ENCODE assay signal across 27 cellular contexts in genomic region chr6:135090819-135091218, GRCh38. TPM values are rescaled to one million over a fixed set of nuclear protein-coding genes. Genes with fewer than 3 reads are reported as not detected.
DNase-seq lines count a peak whose midpoint lies in the region; ATAC-seq, FAIRE-seq and TF ChIP-seq lines count a peak whose summit lies in the region.
"Had no signal": no experiment of that assay in that cellular context is flagged by ENCODE, and none has a peak within 500 bp of the region (broad histone marks: within the 10 kb centered on the region; RNA-seq: fewer than 3 reads in every experiment).

No MANE protein-coding gene starts in this region.

- no peak for DNase-seq in activated T-cell treated with anti-CD3 and anti-CD28 coated beads, Interleukin-2, amount 50 U/mL, for 72 hours
- DNase-seq in activated T-cell treated with anti-CD3 and anti-CD28 coated beads, Interleukin-2, amount 50 U/mL, for 1 hour: no peak
- no peak for DNase-seq in GM12891 (ENCODE audit: insufficient read length, low spot score)
- no peak for DNase-seq in activated T-helper 1 cell treated with anti-CD3 and anti-CD28 coated beads, Interleukin-12 subunit alpha, Interleukin-12 subunit beta, Interleukin-2, Interleukin-4 antibody, amounts not matched to agents 30 ng/mL and 10 ng/mL and 1 ng/mL, durations not matched to agents 14 hours and 24 hours and 36 hours (ENCODE audit: low spot score)
- no peak for DNase-seq in stimulated activated naive B cell treated with anti-CD40 and anti-IgM and Interleukin-4, amounts not matched to agents 10 μg/mL and 1 μg/mL and 100 μg/mL, for 72 hours
- DNase-seq in ascending aorta (ENCODE audit: low spot score in 2 of 2): no peak
- DNase-seq: activated CD4-positive, CD25-positive, alpha-beta regulatory T cell; activated gamma-delta T cell; aorta; effector memory CD8-positive, alpha-beta T cell; erythroblast; GM23248; head of caudate nucleus; KBM-7; MG63; naive B cell; NCI-H1105 treated with DMSO at 0.1 percent for 48 hours; NCI-H1930; NCI-H526 treated with DMSO at 0.1 percent for 48 hours; SIG-M5; trophoblast cell had no signal

- H3K36me3 Mint-ChIP-seq in activated T-cell treated with anti-CD3 and anti-CD28 coated beads, Interleukin-2, amount 50 U/mL, for 72 hours (ENCODE audit: insufficient read depth in 2 of 2): peaks cover 3 to 8% of the 10 kb centered on the region in 2 donors
- peaks cover 7% of the 10 kb centered on the region for H3K36me3 Mint-ChIP-seq in activated T-helper 1 cell treated with anti-CD3 and anti-CD28 coated beads, Interleukin-12 subunit alpha, Interleukin-12 subunit beta, Interleukin-2, Interleukin-4 antibody, amounts not matched to agents 30 ng/mL and 10 ng/mL and 1 ng/mL, durations not matched to agents 14 hours and 24 hours and 36 hours (ENCODE audit: low read depth)
- H3K36me3 Mint-ChIP-seq in stimulated activated naive B cell treated with anti-CD40 and anti-IgM and Interleukin-4, amounts not matched to agents 10 μg/mL and 1 μg/mL and 100 μg/mL, for 72 hours: no peaks in the 10 kb centered on the region
- H3K36me3 Mint-ChIP-seq: CD14-positive monocyte, naive B cell had no signal

- no peak for ATAC-seq in activated T-cell treated with anti-CD3 and anti-CD28 coated beads, Interleukin-2, amount 50 U/mL, for 72 hours (replicated peaks in 1 of 2)
- no peak for ATAC-seq in stimulated activated naive B cell treated with anti-CD40 and anti-IgM and Interleukin-4, amounts not matched to agents 10 μg/mL and 1 μg/mL and 100 μg/mL, for 72 hours (replicated peaks)
- no peak for ATAC-seq in GM18517 (IDR thresholded peaks at IDR 0.05; ENCODE audit: unreplicated experiment)
- ATAC-seq: effector memory CD8-positive, alpha-beta T cell had no signal

- H3K4me3 Mint-ChIP-seq in activated T-cell treated with anti-CD3 and anti-CD28 coated beads, Interleukin-2, amount 50 U/mL, for 72 hours: peak overlapping the region; percentile 56 to 76
- peak overlapping the region; percentile 3 for H3K4me3 Mint-ChIP-seq in activated T-helper 1 cell treated with anti-CD3 and anti-CD28 coated beads, Interleukin-12 subunit alpha, Interleukin-12 subunit beta, Interleukin-2, Interleukin-4 antibody, amounts not matched to agents 30 ng/mL and 10 ng/mL and 1 ng/mL, durations not matched to agents 14 hours and 24 hours and 36 hours
- H3K4me3 Mint-ChIP-seq in stimulated activated naive B cell treated with anti-CD40 and anti-IgM and Interleukin-4, amounts not matched to agents 10 μg/mL and 1 μg/mL and 100 μg/mL, for 72 hours: no peak overlapping the region
- H3K4me3 Mint-ChIP-seq: CD14-positive monocyte; effector memory CD8-positive, alpha-beta T cell; naive B cell had no signal

- peaks cover 92% of the 10 kb centered on the region for H3K4me1 Mint-ChIP-seq in activated T-cell treated with anti-CD3 and anti-CD28 coated beads, Interleukin-2, amount 50 U/mL, for 72 hours (ENCODE audit: low read depth)
- H3K4me1 Mint-ChIP-seq in activated T-helper 1 cell treated with anti-CD3 and anti-CD28 coated beads, Interleukin-12 subunit alpha, Interleukin-12 subunit beta, Interleukin-2, Interleukin-4 antibody, amounts not matched to agents 30 ng/mL and 10 ng/mL and 1 ng/mL, durations not matched to agents 14 hours and 24 hours and 36 hours (ENCODE audit: low read depth): peaks cover 90% of the 10 kb centered on the region
- peaks cover 33 to 69% of the 10 kb centered on the region in 2 donors for H3K4me1 Mint-ChIP-seq in stimulated activated naive B cell treated with anti-CD40 and anti-IgM and Interleukin-4, amounts not matched to agents 10 μg/mL and 1 μg/mL and 100 μg/mL, for 72 hours

- H3K9me3 Mint-ChIP-seq in activated T-cell treated with anti-CD3 and anti-CD28 coated beads, Interleukin-2, amount 50 U/mL, for 72 hours: peaks cover 4 to 6% of the 10 kb centered on the region in 2 donors
- no peaks in the 10 kb centered on the region for H3K9me3 Mint-ChIP-seq in activated T-helper 1 cell treated with anti-CD3 and anti-CD28 coated beads, Interleukin-12 subunit alpha, Interleukin-12 subunit beta, Interleukin-2, Interleukin-4 antibody, amounts not matched to agents 30 ng/mL and 10 ng/mL and 1 ng/mL, durations not matched to agents 14 hours and 24 hours and 36 hours
- H3K9me3 Mint-ChIP-seq in stimulated activated naive B cell treated with anti-CD40 and anti-IgM and Interleukin-4, amounts not matched to agents 10 μg/mL and 1 μg/mL and 100 μg/mL, for 72 hours: no peaks in the 10 kb centered on the region
- H3K9me3 Mint-ChIP-seq: effector memory CD8-positive, alpha-beta T cell; naive B cell had no signal

- H3K27me3 Mint-ChIP-seq in activated T-cell treated with anti-CD3 and anti-CD28 coated beads, Interleukin-2, amount 50 U/mL, for 72 hours (ENCODE audit: low read depth): no peaks in the 10 kb centered on the region
- peaks cover 2% of the 10 kb centered on the region for H3K27me3 Mint-ChIP-seq in activated T-helper 1 cell treated with anti-CD3 and anti-CD28 coated beads, Interleukin-12 subunit alpha, Interleukin-12 subunit beta, Interleukin-2, Interleukin-4 antibody, amounts not matched to agents 30 ng/mL and 10 ng/mL and 1 ng/mL, durations not matched to agents 14 hours and 24 hours and 36 hours (ENCODE audit: insufficient read depth)
- H3K27me3 Mint-ChIP-seq in stimulated activated naive B cell treated with anti-CD40 and anti-IgM and Interleukin-4, amounts not matched to agents 10 μg/mL and 1 μg/mL and 100 μg/mL, for 72 hours: no peaks in the 10 kb centered on the region
- H3K27me3 Mint-ChIP-seq: effector memory CD8-positive, alpha-beta T cell had no signal

- H3K36me3 ChIP-seq in ascending aorta: no peaks in the 10 kb centered on the region
- H3K36me3 ChIP-seq: cardiac muscle cell, MG63 had no signal

- H3K27me3 ChIP-seq in ascending aorta: no peaks in the 10 kb centered on the region
- H3K27me3 ChIP-seq: cardiac muscle cell had no signal

- no peaks in the 10 kb centered on the region for H3K9me3 ChIP-seq in ascending aorta
- H3K9me3 ChIP-seq: MG63 had no signal

- TF ChIP-seq POLR2A in GM12891 (IDR thresholded peaks at IDR 0.05; ENCODE audit: low read depth, low read length): no peak

- no peak overlapping the region for H3K27ac ChIP-seq in ascending aorta
- H3K27ac ChIP-seq: cardiac muscle cell, coronary artery, GM23248 had no signal

- H3K27ac Mint-ChIP-seq in activated T-cell treated with anti-CD3 and anti-CD28 coated beads, Interleukin-2, amount 50 U/mL, for 72 hours: peak overlapping the region; percentile 97
- peak overlapping the region; percentile 93 for H3K27ac Mint-ChIP-seq in activated T-helper 1 cell treated with anti-CD3 and anti-CD28 coated beads, Interleukin-12 subunit alpha, Interleukin-12 subunit beta, Interleukin-2, Interleukin-4 antibody, amounts not matched to agents 30 ng/mL and 10 ng/mL and 1 ng/mL, durations not matched to agents 14 hours and 24 hours and 36 hours
- peak overlapping the region; percentile 0 for H3K27ac Mint-ChIP-seq in stimulated activated naive B cell treated with anti-CD40 and anti-IgM and Interleukin-4, amounts not matched to agents 10 μg/mL and 1 μg/mL and 100 μg/mL, for 72 hours
- H3K27ac Mint-ChIP-seq: CD14-positive monocyte; effector memory CD8-positive, alpha-beta T cell had no signal

- no peak overlapping the region for H3K4me3 ChIP-seq in ascending aorta
- H3K4me3 ChIP-seq: cardiac muscle cell, coronary artery, GM23248, MG63 had no signal

- no peaks in the 10 kb centered on the region for H3K4me1 ChIP-seq in ascending aorta

- TF ChIP-seq CTCF in ascending aorta (IDR thresholded peaks at IDR 0.05): no peak

- FAIRE-seq in GM12891 (lab: Jason Lieb, UNC): peak; percentile 74
- FAIRE-seq: keratinocyte, RCC 7860 had no signal

- intact Hi-C loops in activated T-helper 1 cell treated with anti-CD3 and anti-CD28 coated beads, Interleukin-12 subunit alpha, Interleukin-12 subunit beta, Interleukin-2, Interleukin-4 antibody, amounts not matched to agents 30 ng/mL and 10 ng/mL and 1 ng/mL, durations not matched to agents 14 hours and 24 hours and 36 hours (cut with micrococcal nuclease): loop anchor here (1.0 kb wide), 4 partner anchors 37 to 112 kb away; no protein-coding TSS in a partner anchor
- intact Hi-C loops in ascending aorta (cut with DNase I): no loop called here

TF ChIP-seq in GM12891, 5 proteins besides CTCF, POLR2A, EP300 and RAD21:
- TF ChIP-seq POU2F2 (IDR thresholded peaks at IDR 0.05; ENCODE audit: low read depth, low read length): no peak
- no peak for TF ChIP-seq PAX5 (IDR thresholded peaks at IDR 0.05; ENCODE audit: insufficient read depth, low read length, severe bottlenecking)
- TF ChIP-seq SPI1 (IDR thresholded peaks at IDR 0.05; ENCODE audit: low read depth, low read length): no peak
- no peak for TF ChIP-seq POLR2AphosphoS5 (IDR thresholded peaks at IDR 0.05; ENCODE audit: low read depth, low read length)
- no peak for TF ChIP-seq TAF1 (IDR thresholded peaks at IDR 0.05; ENCODE audit: low read depth, low read length)
TF ChIP-seq in GM12891: peak in this region for 0.

RNA-seq across cellular contexts. Expression of gene HBS1L, which starts 36.2 kb away (rescaled TPM):
- 100 to 1,000 TPM; 175 to 193 TPM for total RNA-seq in activated T-cell treated with anti-CD3 and anti-CD28 coated beads, Interleukin-2, amount 50 U/mL, for 72 hours
- 50.4 TPM for polyA plus RNA-seq in GM12891 (2012; ENCODE audit: low read depth, missing spikeins)
- 104 and 115 TPM in 2 replicates for total RNA-seq in activated T-helper 1 cell treated with anti-CD3 and anti-CD28 coated beads, Interleukin-12 subunit alpha, Interleukin-12 subunit beta, Interleukin-2, Interleukin-4 antibody, amounts not matched to agents 30 ng/mL and 10 ng/mL and 1 ng/mL, durations not matched to agents 14 hours and 24 hours and 36 hours
- total RNA-seq in ascending aorta: 9.8 TPM

Comparison
In these comparisons a context has a peak if more than half of its experiments do, and no peak if none do; other contexts are left out.
1. H3K27ac Mint-ChIP-seq: peak in every context shown above with its lines; median percentile 97 in activated T-cell treated with anti-CD3 and anti-CD28 coated beads, Interleukin-2, amount 50 U/mL, for 72 hours; 93 in activated T-helper 1 cell treated with anti-CD3 and anti-CD28 coated beads, Interleukin-12 subunit alpha, Interleukin-12 subunit beta, Interleukin-2, Interleukin-4 antibody, amounts not matched to agents 30 ng/mL and 10 ng/mL and 1 ng/mL, durations not matched to agents 14 hours and 24 hours and 36 hours; 0 in stimulated activated naive B cell treated with anti-CD40 and anti-IgM and Interleukin-4, amounts not matched to agents 10 μg/mL and 1 μg/mL and 100 μg/mL, for 72 hours.
2. H3K4me3 Mint-ChIP-seq: peak in activated T-cell treated with anti-CD3 and anti-CD28 coated beads, Interleukin-2, amount 50 U/mL, for 72 hours (2 of 2) and activated T-helper 1 cell treated with anti-CD3 and anti-CD28 coated beads, Interleukin-12 subunit alpha, Interleukin-12 subunit beta, Interleukin-2, Interleukin-4 antibody, amounts not matched to agents 30 ng/mL and 10 ng/mL and 1 ng/mL, durations not matched to agents 14 hours and 24 hours and 36 hours (single experiment); none in stimulated activated naive B cell treated with anti-CD40 and anti-IgM and Interleukin-4, amounts not matched to agents 10 μg/mL and 1 μg/mL and 100 μg/mL, for 72 hours (0 of 2).